ENCODE assay signal across 1 cellular context in genomic region chr10:50988792-50989191, GRCh38.
TF ChIP-seq lines count a peak whose summit lies in the region.

No MANE protein-coding gene starts in this region.

TF ChIP-seq in IMR-90, 13 proteins besides CTCF, POLR2A, EP300 and RAD21 (continued from another document):
- TF ChIP-seq USF2 (IDR thresholded peaks at IDR 0.05; ENCODE audit: low read depth, low read length) = no peak
- TF ChIP-seq MAZ (IDR thresholded peaks at IDR 0.05; ENCODE audit: borderline replicate concordance, low read depth, low read length) = no peak
- no peak for TF ChIP-seq RCOR1 (IDR thresholded peaks at IDR 0.05; ENCODE audit: insufficient replicate concordance, low read length)
